9 cellular contexts compared by ENCODE assay signal in genomic region chr1:204406621-204407020, GRCh38. TPM values are rescaled to one million over a fixed set of nuclear protein-coding genes. Genes with fewer than 3 reads are reported as not detected.
A peak's percentile ranks its signal among the peaks of the same experiment; 100 is the strongest.
DNase-seq lines count a peak whose midpoint lies in the region; ATAC-seq, FAIRE-seq and TF ChIP-seq lines count a peak whose summit lies in the region.
"Had no signal": no experiment of that assay in that cellular context is flagged by ENCODE, and none has a peak within 500 bp of the region (broad histone marks: within the 10 kb centered on the region; RNA-seq: fewer than 3 reads in every experiment).

No MANE protein-coding gene starts in this region.

- POLR2A ChIA-PET in CD8-positive, alpha-beta memory T cell (lab: Charles Lee), result interaction anchor here (1.5 kb wide), 1 partner anchor 24 kb away, joined by 4 read pairs; no protein-coding TSS in a partner anchor
- POLR2A ChIA-PET in PC-3 (lab: Charles Lee; ENCODE audit: unreplicated experiment), result interaction anchor here (0.6 to 0.8 kb wide), 3 partner anchors 88 to 109 kb away, joined by 4 to 5 read pairs (median 5); partner anchors contain the start of genes MDM4 and PIK3C2B

- peak overlapping the region; percentile 99 for H3K4me3 ChIP-seq in CD8-positive, alpha-beta memory T cell (ENCODE audit: low read length)
- peak overlapping the region; percentile 80 for H3K4me3 ChIP-seq in PC-3 (ENCODE audit: low read length)

- ATAC-seq in PC-3 (no peak), HG02938 (IDR thresholded peaks at IDR 0.05; ENCODE audit: unreplicated experiment) (no peak)

- peaks cover 33% of the 10 kb centered on the region for H3K36me3 ChIP-seq in CD8-positive, alpha-beta memory T cell (ENCODE audit: insufficient read depth, low read length)
- H3K36me3 ChIP-seq in PC-3 (ENCODE audit: low read depth, low read length), result peaks cover 59% of the 10 kb centered on the region

- FAIRE-seq in D721Med (lab: Jason Lieb, UNC), result no peak

- H3K79me2 ChIP-seq in PC-3 (ENCODE audit: low read length), result peaks cover 98% of the 10 kb centered on the region

- TF ChIP-seq CTCF in PC-3 (conservative IDR thresholded peaks at IDR 0.05; ENCODE audit: low read depth, low read length) (no peak), progenitor cell of endocrine pancreas (IDR thresholded peaks at IDR 0.05; ENCODE audit: unreplicated experiment) (no peak), D721Med (IDR thresholded peaks at IDR 0.05; ENCODE audit: insufficient read depth, missing control alignments) (no peak)

- no peaks in the 10 kb centered on the region for H3K9me2 ChIP-seq in PC-3 (replicated peaks; ENCODE audit: low read length)

- H3K27me3 Mint-ChIP-seq in CD8-positive, alpha-beta memory T cell, result no peaks in the 10 kb centered on the region
- no peaks in the 10 kb centered on the region for H3K27me3 Mint-ChIP-seq in progenitor cell of endocrine pancreas

- peaks cover 0 to 87% (median 7%) of the 10 kb centered on the region in 3 donors for H3K36me3 Mint-ChIP-seq in CD8-positive, alpha-beta memory T cell
- H3K36me3 Mint-ChIP-seq in progenitor cell of endocrine pancreas (ENCODE audit: insufficient read depth), result peaks cover 16% of the 10 kb centered on the region

- peaks cover 78% of the 10 kb centered on the region for H4K20me1 ChIP-seq in PC-3 (ENCODE audit: low read length)

- CTCF ChIA-PET in CD8-positive, alpha-beta memory T cell (lab: Charles Lee), result interaction anchor here (2.2 to 4.9 kb wide), 2 partner anchors 8 to 10 kb away, joined by 5 to 42 read pairs; no protein-coding TSS in a partner anchor
- CTCF ChIA-PET in PC-3 (lab: Charles Lee), result interaction anchor here (2.3 kb wide), 1 partner anchor 8 kb away, joined by 9 read pairs; no protein-coding TSS in a partner anchor

- DNase-seq in CD8-positive, alpha-beta memory T cell, result no peak
- no peak for DNase-seq in PC-3
- no peak for DNase-seq in epithelial cell of prostate (ENCODE audit: low read depth, low spot score)
- DNase-seq in progenitor cell of endocrine pancreas (ENCODE audit: low spot score, unreplicated experiment), result no peak
- no peak for DNase-seq in KG1 (lab: John Stamatoyannopoulos, UW)
- DNase-seq in D721Med (ENCODE audit: insufficient read length, low spot score), result no peak
- no peak for DNase-seq in AG08395 (ENCODE audit: low spot score)
- DNase-seq: WERI-Rb-1 had no signal

- no peak overlapping the region for H2AFZ ChIP-seq in PC-3 (ENCODE audit: low read length)

- no peaks in the 10 kb centered on the region for H3K9me3 ChIP-seq in CD8-positive, alpha-beta memory T cell (ENCODE audit: low read length)
- no peaks in the 10 kb centered on the region for H3K9me3 ChIP-seq in PC-3 (ENCODE audit: low read length)

- peak overlapping the region; percentile 85 for H3K4me2 ChIP-seq in PC-3 (ENCODE audit: low read length)

- peak overlapping the region; percentile 56 to 100 (median 81) for H3K27ac Mint-ChIP-seq in CD8-positive, alpha-beta memory T cell
- H3K27ac Mint-ChIP-seq in progenitor cell of endocrine pancreas, result peak overlapping the region; percentile 5

- H3K4me1 ChIP-seq in CD8-positive, alpha-beta memory T cell (ENCODE audit: insufficient read depth, low read length), result peaks cover 20% of the 10 kb centered on the region
- peaks cover 24% of the 10 kb centered on the region for H3K4me1 ChIP-seq in PC-3 (ENCODE audit: insufficient read depth, low read length)

- H3K4me1 Mint-ChIP-seq in CD8-positive, alpha-beta memory T cell, result peaks cover 32 to 50% (median 34%) of the 10 kb centered on the region in 3 donors
- peaks cover 34% of the 10 kb centered on the region for H3K4me1 Mint-ChIP-seq in progenitor cell of endocrine pancreas (ENCODE audit: low read depth)

- no TSS peak for BruUV-seq in PC-3 (replicated peaks; lab: Mats Ljungman, UMichigan)

- no peaks in the 10 kb centered on the region for H3K27me3 ChIP-seq in CD8-positive, alpha-beta memory T cell (ENCODE audit: insufficient read depth, low read length, poor library complexity, severe bottlenecking)
- no peaks in the 10 kb centered on the region for H3K27me3 ChIP-seq in PC-3 (ENCODE audit: low read length)

- H3F3A ChIP-seq in PC-3 (ENCODE audit: low read length, unreplicated experiment), result no peaks in the 10 kb centered on the region

- intact Hi-C loops in PC-3 (cut with micrococcal nuclease), result loop anchor here (5.0 kb wide), 1 partner anchor 89 kb away; no protein-coding TSS in a partner anchor

- no peaks in the 10 kb centered on the region for H3K9me3 Mint-ChIP-seq in CD8-positive, alpha-beta memory T cell
- no peaks in the 10 kb centered on the region for H3K9me3 Mint-ChIP-seq in progenitor cell of endocrine pancreas (ENCODE audit: low read depth)

- peak overlapping the region; percentile 93 to 100 (median 99) for H3K4me3 Mint-ChIP-seq in CD8-positive, alpha-beta memory T cell
- peak overlapping the region; percentile 99 for H3K4me3 Mint-ChIP-seq in progenitor cell of endocrine pancreas (ENCODE audit: low read depth)

- H3K27ac ChIP-seq in CD8-positive, alpha-beta memory T cell (ENCODE audit: low read depth, low read length), result peak overlapping the region; percentile 100
- H3K27ac ChIP-seq in PC-3 (ENCODE audit: low read length) (no peak overlapping the region), epithelial cell of prostate (peak overlapping the region; percentile 45)
- H3K27ac ChIP-seq: WERI-Rb-1 had no signal

- peak overlapping the region; percentile 95; the same call in 1 of the 2 replicates for H3K9ac ChIP-seq in PC-3 (ENCODE audit: low read length)

RNA-seq across cellular contexts. Expression of gene PPP1R15B, which starts 5.0 kb away (rescaled TPM):
- total RNA-seq in CD8-positive, alpha-beta memory T cell, result 10 to 100 TPM; 80.4 to 82.7 TPM
- polyA plus RNA-seq in CD8-positive, alpha-beta memory T cell, result 22.3 TPM
- total RNA-seq in PC-3 (2014; rRNA removed) (50.7 and 57.5 TPM in 2 replicates), progenitor cell of endocrine pancreas (42.6 and 43.3 TPM in 2 replicates)

RNA-seq across cellular contexts. Expression of gene PLEKHA6, which starts 46.9 kb away (rescaled TPM):
- total RNA-seq in CD8-positive, alpha-beta memory T cell, result under 1 TPM; 0.09 to 0.13 TPM
- not detected for polyA plus RNA-seq in CD8-positive, alpha-beta memory T cell
- total RNA-seq in PC-3 (2014; rRNA removed) (53.8 and 64.3 TPM in 2 replicates), progenitor cell of endocrine pancreas (66.9 and 71.5 TPM in 2 replicates)

Comparison
In these comparisons a context has a peak if more than half of its experiments do, and no peak if none do; other contexts are left out.
1. RNA of gene PLEKHA6, which starts 46.9 kb away (total RNA-seq): 66.9 to 71.5 TPM in progenitor cell of endocrine pancreas and 53.8 to 64.3 TPM in PC-3; 0.09 to 0.13 TPM in CD8-positive, alpha-beta memory T cell; every median in the first group is over 10 times any median in the second.